Comparison of ENCODE assay signal across 2 cellular contexts in the genomic region with DNA sequence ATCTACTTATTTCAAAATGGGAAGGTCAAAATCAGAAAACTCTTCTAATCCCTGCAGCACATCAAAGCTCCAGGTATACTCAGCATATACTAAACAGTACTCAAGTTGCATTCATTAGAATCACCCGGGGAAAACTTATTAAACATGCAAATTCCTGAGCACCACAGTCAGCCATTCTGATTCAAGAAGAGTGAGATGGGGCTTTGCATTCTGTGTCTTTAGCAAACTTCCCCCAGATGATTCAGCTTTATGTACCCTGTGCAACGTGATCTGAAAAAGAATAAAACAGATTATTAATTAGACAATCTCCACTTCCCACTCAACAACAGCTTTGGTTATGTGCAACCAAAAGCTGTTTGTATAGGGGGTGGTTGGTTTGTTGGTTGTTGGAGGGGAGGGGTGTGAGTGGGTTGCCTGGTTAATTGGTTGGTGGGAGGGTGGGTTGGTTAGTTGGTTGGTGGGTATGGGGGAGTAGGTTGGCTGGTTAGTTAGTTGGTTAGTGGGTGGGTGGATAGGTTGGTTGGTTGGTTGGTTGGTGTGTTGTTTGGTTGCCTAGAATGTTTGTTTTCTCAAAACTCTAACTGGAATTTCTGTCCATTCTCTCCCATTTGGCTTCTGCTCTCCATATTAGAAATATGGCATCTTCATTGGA.
TF ChIP-seq lines count a peak whose summit lies in the region.

No MANE protein-coding gene starts in this region.

TF ChIP-seq in K562, 482 proteins besides CTCF, POLR2A, EP300 and RAD21 (continued from another document):
- TF ChIP-seq, protein P1, sequence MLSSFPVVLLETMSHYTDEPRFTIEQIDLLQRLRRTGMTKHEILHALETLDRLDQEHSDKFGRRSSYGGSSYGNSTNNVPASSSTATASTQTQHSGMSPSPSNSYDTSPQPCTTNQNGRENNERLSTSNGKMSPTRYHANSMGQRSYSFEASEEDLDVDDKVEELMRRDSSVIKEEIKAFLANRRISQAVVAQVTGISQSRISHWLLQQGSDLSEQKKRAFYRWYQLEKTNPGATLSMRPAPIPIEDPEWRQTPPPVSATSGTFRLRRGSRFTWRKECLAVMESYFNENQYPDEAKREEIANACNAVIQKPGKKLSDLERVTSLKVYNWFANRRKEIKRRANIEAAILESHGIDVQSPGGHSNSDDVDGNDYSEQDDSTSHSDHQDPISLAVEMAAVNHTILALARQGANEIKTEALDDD (IDR thresholded peaks at IDR 0.05), result peak; percentile 87
- TF ChIP-seq ZNF79 (CRISPR knock-in tag; IDR thresholded peaks at IDR 0.05; ENCODE audit: low read depth) (no peak), PREB (CRISPR knock-in tag; IDR thresholded peaks at IDR 0.05) (no peak)
TF ChIP-seq in K562: peak in this region for 1.

TF ChIP-seq in SK-N-SH treated with all-trans-retinoic acid at 6 μM for 48 hours, 23 proteins besides CTCF, POLR2A, EP300 and RAD21 (continued from another document):
- TF ChIP-seq PATZ1 (CRISPR knock-in tag; IDR thresholded peaks at IDR 0.05; ENCODE audit: borderline replicate concordance), result no peak
- no peak for TF ChIP-seq ESRRG (CRISPR knock-in tag; IDR thresholded peaks at IDR 0.05)
